ENCODE assay signal across 15 cellular contexts in the genomic region with DNA sequence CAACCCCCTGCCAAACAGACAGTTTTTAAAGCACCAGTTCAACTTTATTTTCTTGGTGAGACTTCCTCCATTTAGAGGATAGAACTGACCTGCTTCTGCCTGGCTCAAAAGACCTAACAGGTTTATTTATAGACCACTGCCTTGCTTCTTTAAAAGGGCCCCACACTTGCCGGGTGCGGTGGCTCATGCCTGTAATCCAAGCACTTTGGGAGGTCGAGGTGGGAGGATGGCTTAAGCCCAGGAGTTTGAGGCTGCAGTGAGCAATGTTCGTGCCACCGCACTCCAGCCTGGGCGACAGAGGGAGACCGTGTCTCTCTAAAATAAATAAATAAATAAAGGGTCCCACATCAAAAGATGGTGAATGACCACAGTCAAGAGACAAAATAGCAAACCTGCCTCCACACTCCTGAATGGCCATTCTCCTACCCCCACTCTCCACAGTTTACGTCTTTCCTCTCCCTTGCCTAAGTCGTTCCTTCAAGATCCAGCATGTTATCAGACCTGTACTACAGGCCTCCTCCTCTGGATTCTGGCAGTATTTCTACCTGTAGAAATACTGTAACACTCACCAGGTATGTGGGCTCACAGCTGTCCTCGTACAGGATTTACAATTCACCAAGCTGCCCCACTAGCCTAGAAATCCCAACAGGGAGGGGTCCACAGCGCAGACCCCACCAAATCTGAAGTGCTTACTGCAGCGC.
DNase-seq lines count a peak whose midpoint lies in the region; ATAC-seq and TF ChIP-seq lines count a peak whose summit lies in the region.
"Had no signal": no experiment of that assay in that cellular context is flagged by ENCODE, and none has a peak within 500 bp of the region (broad histone marks: within the 10 kb centered on the region; RNA-seq: fewer than 3 reads in every experiment).

No MANE protein-coding gene starts in this region.

- no peak for TF ChIP-seq POLR2A in uterus (IDR thresholded peaks at IDR 0.05)

- H3K4me1 Mint-ChIP-seq in mesothelial cell of epicardium (peaks cover 46% of the 10 kb centered on the region), type B pancreatic cell (ENCODE audit: unreplicated experiment) (peaks cover 28% of the 10 kb centered on the region)

- intact Hi-C loops in cardiac septum (cut with DNase I): no loop called here
- intact Hi-C loops in uterus (cut with DNase I; ENCODE audit: low total_unique reads): no loop called here

- H3K9me3 ChIP-seq in cardiac muscle cell (ENCODE audit: low read depth) (no peaks in the 10 kb centered on the region), uterus (no peaks in the 10 kb centered on the region)

- H3K9me3 Mint-ChIP-seq in mesothelial cell of epicardium (no peaks in the 10 kb centered on the region), type B pancreatic cell (no peaks in the 10 kb centered on the region)
- H3K9me3 Mint-ChIP-seq: activated naive CD4-positive, alpha-beta T cell treated with anti-CD3 and anti-CD28 coated beads, Interleukin-2, amount 10 ng/mL, durations not matched to agents 7 days and 5 days; brain; CD8-positive, alpha-beta memory T cell had no signal

- H3K36me3 Mint-ChIP-seq in mesothelial cell of epicardium: peaks cover 10% of the 10 kb centered on the region
- peaks cover 21% of the 10 kb centered on the region for H3K36me3 Mint-ChIP-seq in type B pancreatic cell

- H3K27ac ChIP-seq in cardiac muscle cell (peak overlapping the region; percentile 94), uterus (peak overlapping the region; percentile 93 to 95)

- H3K4me1 ChIP-seq in cardiac muscle cell (ENCODE audit: low read depth): peaks cover 37% of the 10 kb centered on the region
- H3K4me1 ChIP-seq in uterus: peaks cover 0 to 5% of the 10 kb centered on the region in 2 donors

- H3K4me3 ChIP-seq in cardiac muscle cell: peak overlapping the region; percentile 6
- no peak overlapping the region for H3K4me3 ChIP-seq in uterus

- H3K27me3 Mint-ChIP-seq in mesothelial cell of epicardium (ENCODE audit: low read depth): no peaks in the 10 kb centered on the region
- no peaks in the 10 kb centered on the region for H3K27me3 Mint-ChIP-seq in type B pancreatic cell
- H3K27me3 Mint-ChIP-seq: activated naive CD4-positive, alpha-beta T cell treated with anti-CD3 and anti-CD28 coated beads, Interleukin-2, amount 10 ng/mL, durations not matched to agents 7 days and 5 days; brain; CD8-positive, alpha-beta memory T cell had no signal

- H3K27me3 ChIP-seq in cardiac muscle cell: no peaks in the 10 kb centered on the region
- no peaks in the 10 kb centered on the region for H3K27me3 ChIP-seq in uterus

- no peak for ATAC-seq in HG02759 (IDR thresholded peaks at IDR 0.05; ENCODE audit: unreplicated experiment)
- ATAC-seq: HepG2 had no signal

- DNase-seq in cardiac muscle cell (ENCODE audit: low read depth in 1 of 2, low spot score in 1 of 2): peak in 1 of 2 donors; percentile 63
- DNase-seq in cardiac septum (ENCODE audit: low spot score): no peak
- DNase-seq in ecto neural progenitor cell (ENCODE audit: low spot score): peak; percentile 42
- DNase-seq in mesothelial cell of epicardium (ENCODE audit: low spot score in 2 of 2, unreplicated experiment in 2 of 2): no peak
- DNase-seq in uterus: no peak
- DNase-seq in type B pancreatic cell (ENCODE audit: extremely low spot score, unreplicated experiment): no peak
- no peak for DNase-seq in activated CD4-positive, alpha-beta T cell treated with anti-CD3 and anti-CD28 coated beads, Interleukin-2, amount 50 U/mL, for 1 hour
- DNase-seq: ACHN; activated naive CD4-positive, alpha-beta T cell treated with anti-CD3 and anti-CD28 coated beads, Interleukin-2, amount 10 ng/mL, durations not matched to agents 7 days and 5 days; activated T-cell treated with anti-CD3 and anti-CD28 coated beads for 4 hours; CD8-positive, alpha-beta memory T cell; NCI-H1092 had no signal

- TF ChIP-seq CTCF in cardiac muscle cell (IDR thresholded peaks at IDR 0.05; ENCODE audit: low read depth, low read length) (no peak), mesothelial cell of epicardium (IDR thresholded peaks at IDR 0.05; ENCODE audit: unreplicated experiment) (no peak), uterus (IDR thresholded peaks at IDR 0.05) (no peak), type B pancreatic cell (conservative IDR thresholded peaks at IDR 0.05) (no peak)

- peak overlapping the region; percentile 97 for H3K27ac Mint-ChIP-seq in mesothelial cell of epicardium
- no peak overlapping the region for H3K27ac Mint-ChIP-seq in type B pancreatic cell
- H3K27ac Mint-ChIP-seq: activated naive CD4-positive, alpha-beta T cell treated with anti-CD3 and anti-CD28 coated beads, Interleukin-2, amount 10 ng/mL, durations not matched to agents 7 days and 5 days had no signal

- H3K4me3 Mint-ChIP-seq in mesothelial cell of epicardium (no peak overlapping the region), type B pancreatic cell (no peak overlapping the region)
- H3K4me3 Mint-ChIP-seq: activated naive CD4-positive, alpha-beta T cell treated with anti-CD3 and anti-CD28 coated beads, Interleukin-2, amount 10 ng/mL, durations not matched to agents 7 days and 5 days; brain; CD8-positive, alpha-beta memory T cell had no signal

- H3K36me3 ChIP-seq in cardiac muscle cell (no peaks in the 10 kb centered on the region), uterus (no peaks in the 10 kb centered on the region)
